Comparison of ENCODE assay signal across 8 cellular contexts in genomic region chr1:33181038-33181861, GRCh38. TPM values are rescaled to one million over a fixed set of nuclear protein-coding genes. Genes with fewer than 3 reads are reported as not detected.
DNase-seq lines count a peak whose midpoint lies in the region; ATAC-seq and TF ChIP-seq lines count a peak whose summit lies in the region.

No MANE protein-coding gene starts in this region.

- H3K27ac ChIP-seq in esophagus (ENCODE audit: low read depth in 2 of 2, low read length in 1 of 2) (peak overlapping the region; percentile 77 to 82), thyroid gland (peak overlapping the region; percentile 45 to 58 (median 55))

- peaks cover 21 to 26% (median 21%) of the 10 kb centered on the region in 3 donors for H3K4me1 Mint-ChIP-seq in naive B cell

- H3K4me3 ChIP-seq in HAP-1 (peak overlapping the region; percentile 60), esophagus (ENCODE audit: low read depth in 1 of 2, low read length in 2 of 2) (peak overlapping the region; percentile 62 to 79), thyroid gland (replicated peaks in 1 of 3) (peak overlapping the region; percentile 36 to 65 (median 42))

- H3K36me3 ChIP-seq in ES-I3 (ENCODE audit: insufficient read depth, low read length) (no peaks in the 10 kb centered on the region), HAP-1 (replicated peaks) (no peaks in the 10 kb centered on the region), esophagus (ENCODE audit: control insufficient read depth in 2 of 2, insufficient read depth in 2 of 2, low read length in 1 of 2) (peaks cover 0 to under 1% of the 10 kb centered on the region in 2 donors), thyroid gland (no peaks in the 10 kb centered on the region)

- ATAC-seq in naive B cell (ENCODE audit: low read depth in 2 of 2): peak; percentile 40 to 43

- in situ Hi-C loops in HAP-1 (cut with MboI; ENCODE audit: low sequenced_read_pairs): no loop called here

- H3K4me3 Mint-ChIP-seq in naive B cell: peak overlapping the region; percentile 85 to 95 (median 88)

- intact Hi-C loops in thyroid gland (cut with DNase I): no loop called here

- H3K9ac ChIP-seq in ES-I3 (ENCODE audit: low read depth, low read length): peak overlapping the region; percentile 65; the same call in 1 of the 2 replicates

- TF ChIP-seq CTCF in thyroid gland (IDR thresholded peaks at IDR 0.05): no peak

- H3K9me3 ChIP-seq in ES-I3 (ENCODE audit: control insufficient read depth, insufficient read depth, low read length): no peaks in the 10 kb centered on the region
- no peaks in the 10 kb centered on the region for H3K9me3 ChIP-seq in HAP-1
- H3K9me3 ChIP-seq in esophagus (ENCODE audit: control insufficient read depth in 2 of 2, insufficient read depth in 1 of 2, low read depth in 1 of 2, low read length in 1 of 2): no peaks in the 10 kb centered on the region
- no peaks in the 10 kb centered on the region for H3K9me3 ChIP-seq in thyroid gland

- H3K27me3 Mint-ChIP-seq in naive B cell: peaks cover 11 to 25% (median 25%) of the 10 kb centered on the region in 3 donors

- no peaks in the 10 kb centered on the region for H3K36me3 Mint-ChIP-seq in naive B cell

- H3K27me3 ChIP-seq in HAP-1 (ENCODE audit: low read depth): no peaks in the 10 kb centered on the region
- no peaks in the 10 kb centered on the region for H3K27me3 ChIP-seq in esophagus (ENCODE audit: control insufficient read depth in 1 of 2, insufficient read depth in 2 of 2, low read length in 2 of 2)
- no peaks in the 10 kb centered on the region for H3K27me3 ChIP-seq in thyroid gland

- WGBS in esophagus, 2 donors: 1% methylated on average over 74 to 80 of the region's 80 CpGs
- WGBS in thyroid gland, 2 donors: 0 to 2% methylated on average over 23 to 32 of the region's 80 CpGs

- peak in 1 of 2 donors; percentile 58 for TF ChIP-seq POLR2A in thyroid gland (IDR thresholded peaks at IDR 0.05)

- DNase-seq in HAP-1 (ENCODE audit: low spot score in 2 of 2): peak; percentile 41 to 85
- DNase-seq in NCI-H146 (lab: John Stamatoyannopoulos, UW): peak; percentile 60
- peak; percentile 33 to 43 for DNase-seq in activated CD4-positive, alpha-beta T cell treated with anti-CD3 and anti-CD28 coated beads, Interleukin-2, amount 50 U/mL, for 48 hours
- peak; percentile 19 for DNase-seq in naive B cell
- peak; percentile 39 to 55 for DNase-seq in thyroid gland
- no peak for DNase-seq in A172 (ENCODE audit: low spot score)

- no peaks in the 10 kb centered on the region for H3K9me3 Mint-ChIP-seq in naive B cell

- peak overlapping the region in 5 of 6 donors; percentile 56 to 94 (median 94) for H3K27ac Mint-ChIP-seq in naive B cell

- H3K4me1 ChIP-seq in ES-I3 (ENCODE audit: insufficient read depth, low read length) (peaks cover 12% of the 10 kb centered on the region), HAP-1 (peaks cover 21% of the 10 kb centered on the region), esophagus (ENCODE audit: control insufficient read depth in 2 of 2, insufficient read depth in 2 of 2, low read length in 1 of 2) (peaks cover 4 to 13% of the 10 kb centered on the region in 2 donors), thyroid gland (peaks cover 13 to 18% of the 10 kb centered on the region in 2 donors)

RNA-seq across cellular contexts. Expression of gene TRIM62, which starts 0.6 kb away (rescaled TPM):
- polyA plus RNA-seq in esophagus (1 to 10 TPM; 4.6 to 5.0 TPM), naive B cell (ENCODE audit: low read depth in 6 of 6) (1 to 10 TPM; 1.5 to 6.1 (median 4.7) TPM)
- total RNA-seq in thyroid gland: 1 to 10 TPM; 6.0 to 9.9 (median 6.9) TPM
- 1.00 and 1.4 TPM in 2 replicates for total RNA-seq in A172 (2014; rRNA removed; shearing (Covaris generic))
